1 cellular context compared by ENCODE assay signal in genomic region chr12:116712458-116713303, GRCh38.
A peak's percentile ranks its signal among the peaks of the same experiment; 100 is the strongest.
TF ChIP-seq lines count a peak whose summit lies in the region.

No MANE protein-coding gene starts in this region.

TF ChIP-seq in HEK293, 187 proteins besides CTCF, POLR2A, EP300 and RAD21 (continued from another document):
- TF ChIP-seq ZNF518A (tag by site-specific recombination; conservative IDR thresholded peaks at IDR 0.05; ENCODE audit: low read depth) = no peak; the same call in 1 of the 2 replicates
- peak; percentile 99 for TF ChIP-seq MZF1 (tag by site-specific recombination; IDR thresholded peaks at IDR 0.05; ENCODE audit: borderline replicate concordance)
- TF ChIP-seq ZNF132 (tag by site-specific recombination; IDR thresholded peaks at IDR 0.05; ENCODE audit: borderline replicate concordance) = no peak
- peak; percentile 83 for TF ChIP-seq KLF17 (tag by site-specific recombination; IDR thresholded peaks at IDR 0.05)
- peak; percentile 85 for TF ChIP-seq ZNF366 (tag by site-specific recombination; conservative IDR thresholded peaks at IDR 0.05)
- peak; percentile 88 for TF ChIP-seq INSM2 (tag by site-specific recombination; IDR thresholded peaks at IDR 0.05)
- TF ChIP-seq SCRT1 (tag by site-specific recombination; IDR thresholded peaks at IDR 0.05; ENCODE audit: borderline replicate concordance) = peak; percentile 41
- no peak for TF ChIP-seq ZNF146 (tag by site-specific recombination; IDR thresholded peaks at IDR 0.05)
- no peak for TF ChIP-seq ZNF529 (tag by site-specific recombination; IDR thresholded peaks at IDR 0.05; ENCODE audit: insufficient replicate concordance)
- no peak for TF ChIP-seq ZNF292 (tag by site-specific recombination; IDR thresholded peaks at IDR 0.05; ENCODE audit: borderline replicate concordance, low read depth)
- no peak for TF ChIP-seq ZNF791 (tag by site-specific recombination; IDR thresholded peaks at IDR 0.05)
- TF ChIP-seq ZNF223 (tag by site-specific recombination; IDR thresholded peaks at IDR 0.05) = no peak
- TF ChIP-seq ZNF837 (tag by site-specific recombination; IDR thresholded peaks at IDR 0.05) = peak; percentile 85; the same call in 1 of the 2 replicates
- 0 out of 2 replicates have a peak, but pooled peaks have one; percentile 17 for TF ChIP-seq ZBTB44 (tag by site-specific recombination; IDR thresholded peaks at IDR 0.05)
- no peak for TF ChIP-seq ZNF76 (tag by site-specific recombination; IDR thresholded peaks at IDR 0.05; ENCODE audit: borderline replicate concordance, low read depth)
- TF ChIP-seq ZNF10 (tag by site-specific recombination; IDR thresholded peaks at IDR 0.05) = peak; percentile 74
- peak; percentile 69 for TF ChIP-seq ZNF600 (tag by site-specific recombination; IDR thresholded peaks at IDR 0.05)
